Comparison of ENCODE assay signal across 20 cellular contexts in genomic region chr9:69190866-69191672, GRCh38. TPM values are rescaled to one million over a fixed set of nuclear protein-coding genes. Genes with fewer than 3 reads are reported as not detected.
DNase-seq lines count a peak whose midpoint lies in the region; TF ChIP-seq lines count a peak whose summit lies in the region.
"Had no signal": no experiment of that assay in that cellular context is flagged by ENCODE, and none has a peak within 500 bp of the region (broad histone marks: within the 10 kb centered on the region; RNA-seq: fewer than 3 reads in every experiment).

No MANE protein-coding gene starts in this region.

- peak overlapping the region; percentile 2 for H3K27ac Mint-ChIP-seq in T-helper 2 cell treated with Interferon-gamma antibody and Interleukin-4, amounts not matched to agents 5 μg/mL and 100 μg/mL, for 36 hours
- H3K27ac Mint-ChIP-seq: activated naive CD8-positive, alpha-beta T cell; activated T-cell treated with anti-CD3 and anti-CD28 coated beads, Interleukin-2, amount 50 U/mL, for 24 hours; stimulated activated effector memory CD8-positive, alpha-beta T cell treated with anti-CD3 and anti-CD28 coated beads, Interleukin-12 subunit alpha, Interleukin-12 subunit beta, amount 100 ng/mL, for 72 hours had no signal

- no peak overlapping the region for H3K4me3 Mint-ChIP-seq in T-helper 2 cell treated with Interferon-gamma antibody and Interleukin-4, amounts not matched to agents 5 μg/mL and 100 μg/mL, for 36 hours
- H3K4me3 Mint-ChIP-seq: activated naive CD8-positive, alpha-beta T cell; activated T-cell treated with anti-CD3 and anti-CD28 coated beads, Interleukin-2, amount 50 U/mL, for 24 hours; brain; naive thymus-derived CD8-positive, alpha-beta T cell; stimulated activated effector memory CD8-positive, alpha-beta T cell treated with anti-CD3 and anti-CD28 coated beads, Interleukin-12 subunit alpha, Interleukin-12 subunit beta, amount 100 ng/mL, for 72 hours had no signal

- peak overlapping the region; percentile 52; the same call in 1 of the 2 replicates for H3K9ac ChIP-seq in OCI-LY1 (ENCODE audit: low read length)

- DNase-seq in T-helper 2 cell treated with Interferon-gamma antibody and Interleukin-4, amounts not matched to agents 5 μg/mL and 100 μg/mL, for 36 hours (ENCODE audit: low spot score) = no peak
- DNase-seq in T-helper 2 cell = no peak
- peak; percentile 54 for DNase-seq in fibroblast of the aortic adventitia (ENCODE audit: low read depth)
- peak; percentile 60 for DNase-seq in superior temporal gyrus (ENCODE audit: extremely low spot score)
- DNase-seq in NCI-H345 (lab: John Stamatoyannopoulos, UW) = no peak
- DNase-seq in NCI-H2171 treated with DMSO at 0.1 percent for 48 hours (lab: John Stamatoyannopoulos, UW) = no peak
- no peak for DNase-seq in SKM-1 treated with dmso at 0.1 percent for 144 hours (lab: John Stamatoyannopoulos, UW; ENCODE audit: unreplicated experiment)
- DNase-seq: activated CD4-positive, alpha-beta T cell treated with anti-CD3 and anti-CD28 coated beads, Interleukin-2, amount 50 U/mL, for 1 hour; activated T-cell treated with anti-CD3 and anti-CD28 coated beads, Interleukin-2, amount 50 U/mL, for 24 hours; cortex of kidney; DMS79; naive thymus-derived CD8-positive, alpha-beta T cell; NCI-H1092 treated with DMSO at 0.1 percent for 48 hours; Peyer's patch; spleen had no signal

- H3F3A ChIP-seq in OCI-LY1 (ENCODE audit: insufficient read depth, low read length) = no peaks in the 10 kb centered on the region

- peaks cover 1% of the 10 kb centered on the region for H3K36me3 Mint-ChIP-seq in T-helper 2 cell treated with Interferon-gamma antibody and Interleukin-4, amounts not matched to agents 5 μg/mL and 100 μg/mL, for 36 hours (ENCODE audit: low read depth)
- H3K36me3 Mint-ChIP-seq: activated naive CD8-positive, alpha-beta T cell; brain; stimulated activated effector memory CD8-positive, alpha-beta T cell treated with anti-CD3 and anti-CD28 coated beads, Interleukin-12 subunit alpha, Interleukin-12 subunit beta, amount 100 ng/mL, for 72 hours had no signal

- H2AFZ ChIP-seq in OCI-LY1 (ENCODE audit: low read length) = no peak overlapping the region

- no peaks in the 10 kb centered on the region for H3K27me3 Mint-ChIP-seq in T-helper 2 cell treated with Interferon-gamma antibody and Interleukin-4, amounts not matched to agents 5 μg/mL and 100 μg/mL, for 36 hours (ENCODE audit: low read depth)
- H3K27me3 Mint-ChIP-seq: activated naive CD8-positive, alpha-beta T cell; activated T-cell treated with anti-CD3 and anti-CD28 coated beads, Interleukin-2, amount 50 U/mL, for 24 hours; naive thymus-derived CD8-positive, alpha-beta T cell had no signal

- TF ChIP-seq CTCF in OCI-LY1 (IDR thresholded peaks at IDR 0.05; ENCODE audit: low read length) (no peak), fibroblast of the aortic adventitia (IDR thresholded peaks at IDR 0.05; ENCODE audit: insufficient read depth, low read length) (no peak)

- H3K4me1 ChIP-seq in OCI-LY1 (ENCODE audit: insufficient read depth, low read length, severe bottlenecking) = peaks cover 90% of the 10 kb centered on the region

- H3K4me3 ChIP-seq in OCI-LY1 (ENCODE audit: low read depth, low read length, poor library complexity, severe bottlenecking) = peak overlapping the region; percentile 51
- no peak overlapping the region for H3K4me3 ChIP-seq in fibroblast of the aortic adventitia (ENCODE audit: low read depth, low read length)
- H3K4me3 ChIP-seq: Peyer's patch, spleen had no signal

- H3K4me1 Mint-ChIP-seq in T-helper 2 cell treated with Interferon-gamma antibody and Interleukin-4, amounts not matched to agents 5 μg/mL and 100 μg/mL, for 36 hours (ENCODE audit: low read depth) = peaks cover 23% of the 10 kb centered on the region

- H3K9me3 ChIP-seq in OCI-LY1 (ENCODE audit: low read length) = no peaks in the 10 kb centered on the region
- H3K9me3 ChIP-seq: Peyer's patch, spleen had no signal

- H3K27me3 ChIP-seq in OCI-LY1 (ENCODE audit: insufficient read depth, low read length) = no peaks in the 10 kb centered on the region
- H3K27me3 ChIP-seq: Peyer's patch, spleen had no signal

- no peaks in the 10 kb centered on the region for H3K36me3 ChIP-seq in OCI-LY1 (ENCODE audit: insufficient read depth, low read length)
- H3K36me3 ChIP-seq: Peyer's patch, spleen had no signal

- no peaks in the 10 kb centered on the region for H3K9me2 ChIP-seq in OCI-LY1 (ENCODE audit: low read depth, low read length)

- 0 out of 2 replicates have a peak, but pooled peaks cover 10% of the 10 kb centered on the region for H3K79me2 ChIP-seq in OCI-LY1 (ENCODE audit: insufficient read depth, low read length)

- H3K27ac ChIP-seq in OCI-LY1 (ENCODE audit: low read depth, low read length, poor library complexity, severe bottlenecking) = peak overlapping the region; percentile 88
- H3K27ac ChIP-seq: C4-2B, Peyer's patch, spleen had no signal

- H3K9me3 Mint-ChIP-seq in T-helper 2 cell treated with Interferon-gamma antibody and Interleukin-4, amounts not matched to agents 5 μg/mL and 100 μg/mL, for 36 hours = no peaks in the 10 kb centered on the region
- H3K9me3 Mint-ChIP-seq: activated T-cell treated with anti-CD3 and anti-CD28 coated beads, Interleukin-2, amount 50 U/mL, for 24 hours; brain; naive thymus-derived CD8-positive, alpha-beta T cell; stimulated activated effector memory CD8-positive, alpha-beta T cell treated with anti-CD3 and anti-CD28 coated beads, Interleukin-12 subunit alpha, Interleukin-12 subunit beta, amount 100 ng/mL, for 72 hours had no signal

- H4K20me1 ChIP-seq in OCI-LY1 (ENCODE audit: insufficient read depth, low read length) = no peaks in the 10 kb centered on the region

- peak overlapping the region; percentile 70 for H3K4me2 ChIP-seq in OCI-LY1 (ENCODE audit: low read length)

RNA-seq across cellular contexts. Expression of gene TJP2, which starts 17.0 kb away (rescaled TPM):
- 61.7 and 105 TPM in 2 replicates for total RNA-seq in fibroblast of the aortic adventitia (ENCODE audit: low replicate concordance)

Comparison
In these comparisons a context has a peak if more than half of its experiments do, and no peak if none do; other contexts are left out.
1. DNase-seq: peak in fibroblast of the aortic adventitia (single experiment) and superior temporal gyrus (single experiment); none in T-helper 2 cell treated with Interferon-gamma antibody and Interleukin-4, amounts not matched to agents 5 μg/mL and 100 μg/mL, for 36 hours (single experiment), T-helper 2 cell (0 of 5), NCI-H345 (single experiment), NCI-H2171 treated with DMSO at 0.1 percent for 48 hours (single experiment) and SKM-1 treated with dmso at 0.1 percent for 144 hours (single experiment).